14 cellular contexts compared by ENCODE assay signal in genomic region chr18:55244520-55244919, GRCh38.
A peak's percentile ranks its signal among the peaks of the same experiment; 100 is the strongest.
DNase-seq lines count a peak whose midpoint lies in the region; ATAC-seq and TF ChIP-seq lines count a peak whose summit lies in the region.
"Had no signal": no experiment of that assay in that cellular context is flagged by ENCODE, and none has a peak within 500 bp of the region (broad histone marks: within the 10 kb centered on the region; RNA-seq: fewer than 3 reads in every experiment).

No MANE protein-coding gene starts in this region.

- DNase-seq in hepatocyte (ENCODE audit: low spot score) (no peak), glutamatergic neuron (no peak)
- DNase-seq in activated CD8-positive, alpha-beta memory T cell treated with anti-CD3 and anti-CD28 coated beads, Interleukin-2, amount 50 U/mL, for 48 hours = no peak
- DNase-seq: activated CD4-positive, alpha-beta T cell treated with anti-CD3 and anti-CD28 coated beads for 1 hour; activated T-cell treated with anti-CD3 and anti-CD28 coated beads, Interleukin-2, amount 50 U/mL, for 72 hours; NCI-H1436 treated with DMSO at 0.1 percent for 48 hours; right lobe of liver; SW 1271 had no signal

- no peak for TF ChIP-seq CTCF in brain (conservative IDR thresholded peaks at IDR 0.05)
- TF ChIP-seq CTCF in hepatocyte (IDR thresholded peaks at IDR 0.05; ENCODE audit: poor library complexity) = no peak
- TF ChIP-seq CTCF in glutamatergic neuron (IDR thresholded peaks at IDR 0.05; ENCODE audit: partially characterized antibody, unreplicated experiment) = no peak

- H3K9me2 ChIP-seq in hepatocyte (replicated peaks; ENCODE audit: insufficient read depth) = no peaks in the 10 kb centered on the region

- no peaks in the 10 kb centered on the region for H4K20me1 ChIP-seq in hepatocyte (ENCODE audit: insufficient read depth, poor library complexity, severe bottlenecking)

- no peaks in the 10 kb centered on the region for H3K36me3 ChIP-seq in hepatocyte (replicated peaks; ENCODE audit: insufficient read depth, low read depth)
- H3K36me3 ChIP-seq: HAP-1, right lobe of liver had no signal

- peaks cover 57% of the 10 kb centered on the region for H3K36me3 Mint-ChIP-seq in brain
- H3K36me3 Mint-ChIP-seq in stimulated activated memory B cell treated with anti-CD40 and anti-IgM and Interleukin-4, amounts not matched to agents 10 μg/mL and 1 μg/mL and 100 μg/mL, for 72 hours = peaks cover 85% of the 10 kb centered on the region
- no peaks in the 10 kb centered on the region for H3K36me3 Mint-ChIP-seq in glutamatergic neuron (ENCODE audit: unreplicated experiment)

- H3K27me3 Mint-ChIP-seq in brain = no peaks in the 10 kb centered on the region
- H3K27me3 Mint-ChIP-seq in stimulated activated memory B cell treated with anti-CD40 and anti-IgM and Interleukin-4, amounts not matched to agents 10 μg/mL and 1 μg/mL and 100 μg/mL, for 72 hours = no peaks in the 10 kb centered on the region
- peaks cover 3% of the 10 kb centered on the region for H3K27me3 Mint-ChIP-seq in glutamatergic neuron (ENCODE audit: unreplicated experiment)

- WGBS in hepatocyte (ENCODE audit: low lambda C conversion rate, missing lambda C conversion rate) = 58% methylated on average over 5 of the region's 5 CpGs

- H3K9me3 ChIP-seq in hepatocyte (ENCODE audit: low read depth) = no peaks in the 10 kb centered on the region
- H3K9me3 ChIP-seq: HAP-1, right lobe of liver had no signal

- no peak overlapping the region for H2AFZ ChIP-seq in hepatocyte

- H3K79me2 ChIP-seq in hepatocyte = no peaks in the 10 kb centered on the region

- H3K4me1 Mint-ChIP-seq in brain (peaks cover 73% of the 10 kb centered on the region), glutamatergic neuron (ENCODE audit: low read depth, unreplicated experiment) (peaks cover 11% of the 10 kb centered on the region)
- peaks cover 89% of the 10 kb centered on the region for H3K4me1 Mint-ChIP-seq in stimulated activated memory B cell treated with anti-CD40 and anti-IgM and Interleukin-4, amounts not matched to agents 10 μg/mL and 1 μg/mL and 100 μg/mL, for 72 hours

- H3K27ac ChIP-seq in hepatocyte = peak overlapping the region; percentile 36
- H3K27ac ChIP-seq: right lobe of liver had no signal

- no peak overlapping the region for H3K4me3 ChIP-seq in hepatocyte
- H3K4me3 ChIP-seq: HAP-1, right lobe of liver had no signal

- H3K4me1 ChIP-seq in hepatocyte (ENCODE audit: insufficient read depth) = peaks cover 12% of the 10 kb centered on the region
- H3K4me1 ChIP-seq: HAP-1, right lobe of liver had no signal

- no peaks in the 10 kb centered on the region for H3K27me3 ChIP-seq in hepatocyte
- H3K27me3 ChIP-seq: right lobe of liver had no signal

- H3K4me3 Mint-ChIP-seq in brain = peak overlapping the region in 1 of 5 experiments; percentile 2
- H3K4me3 Mint-ChIP-seq in stimulated activated memory B cell treated with anti-CD40 and anti-IgM and Interleukin-4, amounts not matched to agents 10 μg/mL and 1 μg/mL and 100 μg/mL, for 72 hours = no peak overlapping the region
- H3K4me3 Mint-ChIP-seq in glutamatergic neuron (ENCODE audit: unreplicated experiment) = no peak overlapping the region
- H3K4me3 Mint-ChIP-seq: activated T-cell treated with anti-CD3 and anti-CD28 coated beads, Interleukin-2, amount 50 U/mL, for 72 hours had no signal

- H3K27ac Mint-ChIP-seq in brain (peak overlapping the region in 4 of 5 experiments; percentile 25 to 64 (median 48)), glutamatergic neuron (ENCODE audit: unreplicated experiment) (no peak overlapping the region)
- peak overlapping the region; percentile 81 for H3K27ac Mint-ChIP-seq in stimulated activated memory B cell treated with anti-CD40 and anti-IgM and Interleukin-4, amounts not matched to agents 10 μg/mL and 1 μg/mL and 100 μg/mL, for 72 hours
- H3K27ac Mint-ChIP-seq: activated T-cell treated with anti-CD3 and anti-CD28 coated beads, Interleukin-2, amount 50 U/mL, for 72 hours had no signal

- ATAC-seq in GM18907 (IDR thresholded peaks at IDR 0.05; ENCODE audit: unreplicated experiment) (peak; percentile 17), GM21825 (IDR thresholded peaks at IDR 0.05; ENCODE audit: unreplicated experiment) (no peak), GM18519 (IDR thresholded peaks at IDR 0.05; ENCODE audit: low FRiP score, unreplicated experiment) (no peak)
- ATAC-seq in stimulated activated memory B cell treated with anti-CD40 and anti-IgM and Interleukin-4, amounts not matched to agents 10 μg/mL and 1 μg/mL and 100 μg/mL, for 72 hours = no peak
- ATAC-seq: activated T-cell treated with anti-CD3 and anti-CD28 coated beads, Interleukin-2, amount 50 U/mL, for 72 hours had no signal

- peak overlapping the region; percentile 13 for H3K4me2 ChIP-seq in hepatocyte

- no peaks in the 10 kb centered on the region for H3K9me3 Mint-ChIP-seq in brain
- H3K9me3 Mint-ChIP-seq in stimulated activated memory B cell treated with anti-CD40 and anti-IgM and Interleukin-4, amounts not matched to agents 10 μg/mL and 1 μg/mL and 100 μg/mL, for 72 hours = no peaks in the 10 kb centered on the region
- peaks cover 3% of the 10 kb centered on the region for H3K9me3 Mint-ChIP-seq in glutamatergic neuron (ENCODE audit: unreplicated experiment)
- H3K9me3 Mint-ChIP-seq: activated T-cell treated with anti-CD3 and anti-CD28 coated beads, Interleukin-2, amount 50 U/mL, for 72 hours had no signal
